5 cellular contexts compared by ENCODE assay signal in the genomic region with DNA sequence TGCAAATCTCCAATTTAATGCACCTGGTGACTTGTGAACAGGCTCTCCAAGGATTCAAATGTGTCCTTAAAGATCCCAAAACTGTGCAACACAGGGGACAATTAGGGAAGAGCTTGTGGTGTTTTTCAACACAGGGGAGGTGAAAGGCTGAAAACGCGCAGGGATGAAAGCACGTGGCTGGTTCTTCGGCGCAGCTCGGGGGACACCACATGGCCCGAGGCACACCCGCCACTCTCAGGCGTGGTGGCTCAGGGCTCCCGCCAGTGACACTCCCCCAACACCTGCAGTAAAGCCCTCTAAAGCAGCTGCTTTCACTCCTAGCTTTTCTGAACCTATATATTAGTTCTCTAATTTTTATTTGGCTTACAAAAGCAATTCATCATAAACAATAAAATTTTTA.
"Had no signal": no experiment of that assay in that cellular context is flagged by ENCODE, and none has a peak within 500 bp of the region (broad histone marks: within the 10 kb centered on the region; RNA-seq: fewer than 3 reads in every experiment).

No MANE protein-coding gene starts in this region.

- H3K4me3 ChIP-seq: GM23338, K562 had no signal

- DNase-seq: H9, HCEC 1CT, IMR-90 had no signal

- ATAC-seq: K562 had no signal
